Comparison of ENCODE assay signal across 1 cellular context in genomic region chr6:33117826-33118277, GRCh38.
TF ChIP-seq lines count a peak whose summit lies in the region.

No MANE protein-coding gene starts in this region.

TF ChIP-seq in GM23338, 12 proteins besides CTCF, POLR2A, EP300 and RAD21:
- TF ChIP-seq ZNF462 (CRISPR knock-in tag; IDR thresholded peaks at IDR 0.05) (no peak), CREB1 (CRISPR knock-in tag; IDR thresholded peaks at IDR 0.05; ENCODE audit: low read depth) (0 out of 2 replicates have a peak, but pooled peaks have one; percentile 5), ZNF114 (CRISPR knock-in tag; IDR thresholded peaks at IDR 0.05) (no peak), STAT1 (IDR thresholded peaks at IDR 0.05; ENCODE audit: unreplicated experiment) (no peak), EZH2phosphoT487 (IDR thresholded peaks at IDR 0.05; ENCODE audit: unreplicated experiment) (no peak), ZNF331 (CRISPR knock-in tag; IDR thresholded peaks at IDR 0.05; ENCODE audit: low read depth) (no peak), ETS1 (IDR thresholded peaks at IDR 0.05) (no peak; the same call in 1 of the 2 replicates), EZH2 (IDR thresholded peaks at IDR 0.05; ENCODE audit: low read depth, unreplicated experiment) (no peak), POLR2AphosphoS5 (IDR thresholded peaks at IDR 0.05; ENCODE audit: low read depth) (peak; percentile 32; the same call in 1 of the 2 replicates), JUNB (IDR thresholded peaks at IDR 0.05; ENCODE audit: unreplicated experiment) (no peak), NANOG (IDR thresholded peaks at IDR 0.05; ENCODE audit: borderline replicate concordance) (no peak), REST (IDR thresholded peaks at IDR 0.05; ENCODE audit: unreplicated experiment) (no peak)
